ENCODE assay signal across 16 cellular contexts in the genomic region with DNA sequence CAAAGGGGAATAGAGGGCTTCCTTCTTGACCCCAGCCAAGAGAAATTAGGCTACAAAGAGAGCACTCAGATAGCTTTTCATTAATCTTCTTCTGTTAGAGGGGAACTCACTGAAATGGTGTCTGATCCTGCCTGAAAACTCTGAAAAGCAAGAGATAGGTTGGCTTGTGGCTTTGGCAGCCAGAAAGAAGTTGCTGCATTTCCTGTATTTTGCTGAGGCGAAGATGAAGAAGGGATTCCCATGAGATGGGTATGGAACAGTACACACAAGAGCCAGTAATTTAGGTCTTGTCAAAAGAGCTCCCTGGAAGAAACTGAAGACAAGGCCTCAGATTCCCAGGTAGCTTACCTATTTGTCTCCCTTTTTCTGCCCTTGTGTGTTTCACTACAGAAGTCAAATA.
DNase-seq lines count a peak whose midpoint lies in the region; ATAC-seq and TF ChIP-seq lines count a peak whose summit lies in the region.
"Had no signal": no experiment of that assay in that cellular context is flagged by ENCODE, and none has a peak within 500 bp of the region (broad histone marks: within the 10 kb centered on the region; RNA-seq: fewer than 3 reads in every experiment).

No MANE protein-coding gene starts in this region.

- H3K4me2 ChIP-seq in smooth muscle cell: no peak overlapping the region

- no peak overlapping the region for H3K9ac ChIP-seq in smooth muscle cell (ENCODE audit: low read depth)

- in situ Hi-C loops in KBM-7 (cut with MboI; ENCODE audit: low pct_unique_long_range_greater_than_20kb, low sequenced_read_pairs): no loop called here

- intact Hi-C loops in ascending aorta (cut with DNase I): no loop called here
- intact Hi-C loops in heart right ventricle (cut with DNase I): no loop called here
- intact Hi-C loops in left lung (cut with DNase I): no loop called here

- H3F3A ChIP-seq in smooth muscle cell (ENCODE audit: low read depth): no peaks in the 10 kb centered on the region

- WGBS in heart right ventricle, 2 donors: 43 to 53% methylated on average over 1 of the region's 1 CpG
- WGBS in smooth muscle cell (ENCODE audit: low lambda C conversion rate): 90% methylated on average over 1 of the region's 1 CpG

- no peaks in the 10 kb centered on the region for H4K20me1 ChIP-seq in smooth muscle cell (ENCODE audit: low read depth)

- H3K9me3 ChIP-seq in ascending aorta: no peaks in the 10 kb centered on the region
- H3K9me3 ChIP-seq in heart right ventricle: no peaks in the 10 kb centered on the region
- no peaks in the 10 kb centered on the region for H3K9me3 ChIP-seq in smooth muscle cell (replicated peaks; ENCODE audit: low read depth)
- H3K9me3 ChIP-seq in left lung: no peaks in the 10 kb centered on the region
- H3K9me3 ChIP-seq: adrenal gland had no signal

- peak overlapping the region; percentile 61 to 78 for H3K27ac ChIP-seq in ascending aorta
- peak overlapping the region in 6 of 10 donors; percentile 16 to 80 (median 34) for H3K27ac ChIP-seq in heart right ventricle
- H3K27ac ChIP-seq in smooth muscle cell (ENCODE audit: low read depth): no peak overlapping the region
- H3K27ac ChIP-seq in left lung: peak overlapping the region in 1 of 2 donors; percentile 40
- H3K27ac ChIP-seq: C4-2B, RWPE1 had no signal

- peak in 2 of 8 donors; percentile 15 to 26 for ATAC-seq in heart right ventricle
- ATAC-seq in left lung: no peak
- ATAC-seq: activated T-cell treated with anti-CD3 and anti-CD28 coated beads, Interleukin-2, amount 50 U/mL, for 4 hours had no signal

- H2AFZ ChIP-seq in smooth muscle cell (ENCODE audit: low read depth): peak overlapping the region; percentile 40

- H3K36me3 ChIP-seq in ascending aorta: no peaks in the 10 kb centered on the region
- no peaks in the 10 kb centered on the region for H3K36me3 ChIP-seq in heart right ventricle
- no peaks in the 10 kb centered on the region for H3K36me3 ChIP-seq in smooth muscle cell (ENCODE audit: low read depth)
- H3K36me3 ChIP-seq in left lung: no peaks in the 10 kb centered on the region
- H3K36me3 ChIP-seq: adrenal gland had no signal

- H3K4me3 ChIP-seq in ascending aorta (no peak overlapping the region), heart right ventricle (no peak overlapping the region), smooth muscle cell (no peak overlapping the region), left lung (no peak overlapping the region)
- H3K4me3 ChIP-seq: adrenal gland had no signal

- H3K4me1 ChIP-seq in ascending aorta (peaks cover 3 to 10% of the 10 kb centered on the region in 2 donors), heart right ventricle (peaks cover 0 to 23% (median 0%) of the 10 kb centered on the region in 9 donors), smooth muscle cell (ENCODE audit: low read depth) (peaks cover 3% of the 10 kb centered on the region), left lung (peaks cover 0 to 6% of the 10 kb centered on the region in 2 donors)

- peak; percentile 36 for DNase-seq in KBM-7
- DNase-seq in ascending aorta (ENCODE audit: low spot score in 2 of 2): no peak
- no peak for DNase-seq in heart right ventricle
- no peak for DNase-seq in smooth muscle cell (lab: John Stamatoyannopoulos, UW; ENCODE audit: unreplicated experiment)
- no peak for DNase-seq in left lung
- DNase-seq in NCI-H1092 (lab: John Stamatoyannopoulos, UW): no peak
- no peak for DNase-seq in erythroblast (lab: John Stamatoyannopoulos, UW)
- no peak for DNase-seq in stimulated activated CD4-positive, alpha-beta T cell treated with anti-CD3 and anti-CD28 coated beads, Interleukin-15, amount 100 ng/mL, for 24 hours
- DNase-seq: activated CD4-positive, alpha-beta T cell treated with anti-CD3 and anti-CD28 coated beads, Interleukin-2, amount 10 ng/mL, durations not matched to agents 24 days and 14 days; activated T-cell treated with anti-CD3 and anti-CD28 coated beads, Interleukin-2, amount 50 U/mL, for 4 hours; adrenal gland; foreskin melanocyte; mesendoderm; NCI-H2029 treated with DMSO at 0.1 percent for 48 hours had no signal

- no peak for TF ChIP-seq POLR2A in erythroblast (IDR thresholded peaks at IDR 0.05; ENCODE audit: low read length)

- H3K79me2 ChIP-seq in smooth muscle cell (ENCODE audit: low read depth): no peaks in the 10 kb centered on the region

- H3K27me3 ChIP-seq in ascending aorta (no peaks in the 10 kb centered on the region), heart right ventricle (no peaks in the 10 kb centered on the region), smooth muscle cell (ENCODE audit: low read depth) (no peaks in the 10 kb centered on the region), left lung (no peaks in the 10 kb centered on the region)
- H3K27me3 ChIP-seq: adrenal gland had no signal

- TF ChIP-seq CTCF in ascending aorta (IDR thresholded peaks at IDR 0.05): no peak
- no peak for TF ChIP-seq CTCF in heart right ventricle (IDR thresholded peaks at IDR 0.05)
- TF ChIP-seq CTCF in smooth muscle cell (IDR thresholded peaks at IDR 0.05; ENCODE audit: borderline replicate concordance, insufficient read depth, poor library complexity, severe bottlenecking): no peak
- TF ChIP-seq CTCF in left lung (IDR thresholded peaks at IDR 0.05): no peak
